Comparison of ENCODE assay signal across 27 cellular contexts in genomic region chr6:150063640-150064039, GRCh38. TPM values are rescaled to one million over a fixed set of nuclear protein-coding genes. Genes with fewer than 3 reads are reported as not detected.
DNase-seq lines count a peak whose midpoint lies in the region; ATAC-seq, FAIRE-seq and TF ChIP-seq lines count a peak whose summit lies in the region.
"Had no signal": no experiment of that assay in that cellular context is flagged by ENCODE, and none has a peak within 500 bp of the region (broad histone marks: within the 10 kb centered on the region; RNA-seq: fewer than 3 reads in every experiment).

No MANE protein-coding gene starts in this region.

- DNase-seq in mesenteric fat pad (ENCODE audit: low spot score): peak; percentile 76
- DNase-seq in neural crest cell (ENCODE audit: low read depth, low spot score): no peak
- DNase-seq in omental fat pad (ENCODE audit: low spot score): no peak
- DNase-seq in stimulated activated effector memory CD8-positive, alpha-beta T cell treated with anti-CD3 and anti-CD28 coated beads, Interleukin-12 subunit alpha, Interleukin-12 subunit beta, amount 100 ng/mL, for 72 hours (ENCODE audit: low spot score in 2 of 2): no peak
- DNase-seq in H54 (ENCODE audit: insufficient read length, low spot score): no peak
- no peak for DNase-seq in sciatic nerve (ENCODE audit: low spot score)
- no peak for DNase-seq in stimulated activated naive CD4-positive, alpha-beta T cell (lab: John Stamatoyannopoulos, UW)
- DNase-seq in endodermal cell: no peak
- DNase-seq: 8988T; ACHN; BE2C; C1 segment of cervical spinal cord; CD4-positive, alpha-beta memory T cell; CD4-positive, CD25-positive, alpha-beta regulatory T cell; CD8-positive, alpha-beta memory T cell; COR-L47; DMS 273 treated with DMSO at 0.1 percent for 48 hours; DMS79 treated with DMSO at 0.1 percent for 48 hours; GF-D8 had no signal

- peak overlapping the region; percentile 59 for H3K27ac Mint-ChIP-seq in neural crest cell (ENCODE audit: unreplicated experiment)
- peak overlapping the region; percentile 38 for H3K27ac Mint-ChIP-seq in stimulated activated effector memory CD8-positive, alpha-beta T cell treated with anti-CD3 and anti-CD28 coated beads, Interleukin-12 subunit alpha, Interleukin-12 subunit beta, amount 100 ng/mL, for 72 hours
- H3K27ac Mint-ChIP-seq in endodermal cell: no peak overlapping the region
- H3K27ac Mint-ChIP-seq: CD4-positive, alpha-beta memory T cell; CD4-positive, CD25-positive, alpha-beta regulatory T cell had no signal

- H3K27me3 ChIP-seq in endodermal cell (ENCODE audit: control insufficient read depth, insufficient read depth, low read length, poor library complexity, severe bottlenecking): peaks cover 25% of the 10 kb centered on the region
- H3K27me3 ChIP-seq: BLaER1 had no signal

- H3K9me3 ChIP-seq in endodermal cell (ENCODE audit: control insufficient read depth, low read length): no peaks in the 10 kb centered on the region
- H3K9me3 ChIP-seq: BE2C, BLaER1 had no signal

- no peak overlapping the region for H3K27ac ChIP-seq in endodermal cell (ENCODE audit: low read depth, low read length)
- H3K27ac ChIP-seq: BLaER1 had no signal

- TF ChIP-seq CTCF in neural crest cell (conservative IDR thresholded peaks at IDR 0.05) (no peak), omental fat pad (IDR thresholded peaks at IDR 0.05) (no peak), endodermal cell (conservative IDR thresholded peaks at IDR 0.05) (no peak)

- intact Hi-C loops in sciatic nerve (cut with DNase I): no loop called here

- no peak for FAIRE-seq in H54 (lab: Jason Lieb, UNC)
- FAIRE-seq: A204.1, G401.6, GM12891, GM19239 had no signal

- H3K27me3 Mint-ChIP-seq in neural crest cell (ENCODE audit: low read depth) (no peaks in the 10 kb centered on the region), endodermal cell (ENCODE audit: insufficient read depth) (peaks cover 32% of the 10 kb centered on the region)

- WGBS in endodermal cell (ENCODE audit: insufficient coverage in 1 of 2, insufficient read length in 1 of 2), 2 experiments: 90% methylated on average over 6 of the region's 6 CpGs; no CpG with 5 or more reads in 1 of the 2 experiments

- no peaks in the 10 kb centered on the region for H3K36me3 ChIP-seq in endodermal cell (ENCODE audit: control insufficient read depth, insufficient read depth, low read length)
- H3K36me3 ChIP-seq: BE2C had no signal

- H3K4me1 Mint-ChIP-seq in neural crest cell: peaks cover 4% of the 10 kb centered on the region
- H3K4me1 Mint-ChIP-seq in stimulated activated effector memory CD8-positive, alpha-beta T cell treated with anti-CD3 and anti-CD28 coated beads, Interleukin-12 subunit alpha, Interleukin-12 subunit beta, amount 100 ng/mL, for 72 hours: peaks cover 24% of the 10 kb centered on the region
- peaks cover 2% of the 10 kb centered on the region for H3K4me1 Mint-ChIP-seq in endodermal cell

- H3K4me1 ChIP-seq in endodermal cell (ENCODE audit: control insufficient read depth, insufficient read depth, low read length): no peaks in the 10 kb centered on the region
- H3K4me1 ChIP-seq: BE2C had no signal

- H3K4me3 ChIP-seq in endodermal cell (ENCODE audit: low read length): no peak overlapping the region
- H3K4me3 ChIP-seq: BLaER1 had no signal

- no peak for TF ChIP-seq POLR2A in H54 (IDR thresholded peaks at IDR 0.05; ENCODE audit: low read depth, low read length)

- peaks cover 42% of the 10 kb centered on the region for H3K36me3 Mint-ChIP-seq in neural crest cell (ENCODE audit: low read depth)
- H3K36me3 Mint-ChIP-seq in stimulated activated effector memory CD8-positive, alpha-beta T cell treated with anti-CD3 and anti-CD28 coated beads, Interleukin-12 subunit alpha, Interleukin-12 subunit beta, amount 100 ng/mL, for 72 hours: no peaks in the 10 kb centered on the region
- H3K36me3 Mint-ChIP-seq in endodermal cell (ENCODE audit: low read depth): peaks cover 17% of the 10 kb centered on the region

- H3K4me3 Mint-ChIP-seq in neural crest cell (no peak overlapping the region), endodermal cell (no peak overlapping the region)
- H3K4me3 Mint-ChIP-seq in stimulated activated effector memory CD8-positive, alpha-beta T cell treated with anti-CD3 and anti-CD28 coated beads, Interleukin-12 subunit alpha, Interleukin-12 subunit beta, amount 100 ng/mL, for 72 hours: no peak overlapping the region
- H3K4me3 Mint-ChIP-seq: CD14-positive monocyte; CD4-positive, alpha-beta memory T cell; CD4-positive, CD25-positive, alpha-beta regulatory T cell; CD8-positive, alpha-beta memory T cell had no signal

- H3K9me3 Mint-ChIP-seq in neural crest cell: no peaks in the 10 kb centered on the region
- H3K9me3 Mint-ChIP-seq in stimulated activated effector memory CD8-positive, alpha-beta T cell treated with anti-CD3 and anti-CD28 coated beads, Interleukin-12 subunit alpha, Interleukin-12 subunit beta, amount 100 ng/mL, for 72 hours: no peaks in the 10 kb centered on the region
- H3K9me3 Mint-ChIP-seq in endodermal cell: no peaks in the 10 kb centered on the region
- H3K9me3 Mint-ChIP-seq: CD4-positive, alpha-beta memory T cell; CD8-positive, alpha-beta memory T cell had no signal

- ATAC-seq in omental fat pad (ENCODE audit: low FRiP score) (peak; percentile 31), sciatic nerve (no peak)
- ATAC-seq in stimulated activated effector memory CD8-positive, alpha-beta T cell treated with anti-CD3 and anti-CD28 coated beads, Interleukin-12 subunit alpha, Interleukin-12 subunit beta, amount 100 ng/mL, for 72 hours: no peak

- H3K9ac ChIP-seq in endodermal cell (ENCODE audit: extremely low read depth, low read length, poor library complexity, severe bottlenecking): no peak overlapping the region
- H3K9ac ChIP-seq: BLaER1 had no signal

RNA-seq across cellular contexts. Expression of gene ULBP3, which starts 5.3 kb away (rescaled TPM):
- total RNA-seq in mesenteric fat pad (3.0 TPM), neural crest cell (16.4 and 17.5 TPM in 2 replicates), omental fat pad (1 to 10 TPM; 1.7 to 3.5 (median 2.2) TPM), sciatic nerve (2.9 TPM), endodermal cell (1 to 10 TPM; 4.4 to 5.4 TPM)
- 13.8 TPM for polyA plus RNA-seq in endodermal cell (2013, experiment 1 of 2)
- 14.7 TPM for polyA plus RNA-seq in endodermal cell (2013, experiment 2 of 2)
- polyA plus RNA-seq: CD14-positive monocyte had no signal

RNA-seq across cellular contexts. Expression of gene RAET1L, which starts 38.3 kb away (rescaled TPM):
- total RNA-seq in mesenteric fat pad (not detected), neural crest cell (not detected in 2 replicates), omental fat pad (not detected), sciatic nerve (not detected), endodermal cell (not detected)
- not detected for polyA plus RNA-seq in endodermal cell (2013, experiment 1 of 2)
- polyA plus RNA-seq in endodermal cell (2013, experiment 2 of 2): not detected
- total RNA-seq: A673; CD4-positive, alpha-beta memory T cell; CD4-positive, CD25-positive, alpha-beta regulatory T cell; CD8-positive, alpha-beta memory T cell had no signal
- polyA plus RNA-seq: AG04450; CD14-positive monocyte; CD4-positive, alpha-beta memory T cell; CD4-positive, CD25-positive, alpha-beta regulatory T cell; CD8-positive, alpha-beta memory T cell had no signal
